Comparison of ENCODE assay signal across 12 cellular contexts in genomic region chr2:62099523-62100175, GRCh38.
DNase-seq lines count a peak whose midpoint lies in the region; ATAC-seq and TF ChIP-seq lines count a peak whose summit lies in the region.
"Had no signal": no experiment of that assay in that cellular context is flagged by ENCODE, and none has a peak within 500 bp of the region (broad histone marks: within the 10 kb centered on the region; RNA-seq: fewer than 3 reads in every experiment).

No MANE protein-coding gene starts in this region.

- no peak overlapping the region for H3K4me3 Mint-ChIP-seq in Caco-2 (ENCODE audit: unreplicated experiment)
- H3K4me3 Mint-ChIP-seq: activated CD8-positive, alpha-beta T cell treated with anti-CD3 and anti-CD28 coated beads for 36 hours; type B pancreatic cell had no signal

- H3K27me3 Mint-ChIP-seq in Caco-2 (ENCODE audit: insufficient read depth, unreplicated experiment): no peaks in the 10 kb centered on the region
- H3K27me3 Mint-ChIP-seq: activated CD8-positive, alpha-beta T cell treated with anti-CD3 and anti-CD28 coated beads for 36 hours; type B pancreatic cell had no signal

- TF ChIP-seq CTCF in Caco-2 (IDR thresholded peaks at IDR 0.05; ENCODE audit: insufficient read depth in 1 of 2, low read depth in 1 of 2, low read length in 1 of 2, severe bottlenecking in 1 of 2, unreplicated experiment in 1 of 2): no peak

- H3K9me3 Mint-ChIP-seq in Caco-2 (ENCODE audit: unreplicated experiment): no peaks in the 10 kb centered on the region
- H3K9me3 Mint-ChIP-seq: activated CD8-positive, alpha-beta T cell treated with anti-CD3 and anti-CD28 coated beads for 36 hours had no signal

- no peaks in the 10 kb centered on the region for H3K36me3 Mint-ChIP-seq in Caco-2 (ENCODE audit: insufficient read depth, unreplicated experiment)

- intact Hi-C loops in Caco-2 (cut with micrococcal nuclease; ENCODE audit: unreplicated experiment): no loop called here

- no peak for DNase-seq in Caco-2
- DNase-seq in GM19238 (ENCODE audit: insufficient read length, low spot score): peak; percentile 27
- no peak for DNase-seq in DMS153 treated with DMSO at 0.1 percent for 48 hours (lab: John Stamatoyannopoulos, UW; ENCODE audit: unreplicated experiment)
- no peak for DNase-seq in OCI-M2 (lab: John Stamatoyannopoulos, UW; ENCODE audit: unreplicated experiment)
- no peak for DNase-seq in SKM-1 treated with dmso at 0.1 percent for 144 hours (lab: John Stamatoyannopoulos, UW; ENCODE audit: unreplicated experiment)
- no peak for DNase-seq in glomerular visceral epithelial cell (ENCODE audit: extremely low spot score)
- DNase-seq: ACHN; activated CD8-positive, alpha-beta T cell treated with anti-CD3 and anti-CD28 coated beads for 36 hours had no signal

- H3K9me3 ChIP-seq in Caco-2: no peaks in the 10 kb centered on the region

- POLR2A ChIA-PET in Caco-2 (lab: Charles Lee): interaction anchor here (0.6 kb wide), 1 partner anchor 149 kb away, joined by 3 read pairs; no protein-coding TSS in a partner anchor

- ATAC-seq in HG02798 (IDR thresholded peaks at IDR 0.05; ENCODE audit: poor library complexity, unreplicated experiment) (peak; percentile 88), HG03575 (IDR thresholded peaks at IDR 0.05; ENCODE audit: extremely low read depth, insufficient number of reproducible peaks, low FRiP score, unreplicated experiment) (peak; percentile 84)
- ATAC-seq: activated CD8-positive, alpha-beta T cell treated with anti-CD3 and anti-CD28 coated beads for 36 hours; Panc1 had no signal

- no peaks in the 10 kb centered on the region for H3K36me3 ChIP-seq in Caco-2 (ENCODE audit: control insufficient read depth, insufficient read depth, low read length)

- H3K4me1 ChIP-seq in Caco-2: no peaks in the 10 kb centered on the region; the same call in 1 of the 2 replicates

- CTCF ChIA-PET in Caco-2 (lab: Charles Lee): no interaction called here

- H3K4me1 Mint-ChIP-seq in Caco-2 (ENCODE audit: low read depth, unreplicated experiment): peaks cover 14% of the 10 kb centered on the region

- no TSS peak for BruUV-seq in Caco-2 (replicated peaks; lab: Mats Ljungman, UMichigan)

- peak overlapping the region; percentile 18 for H3K27ac Mint-ChIP-seq in Caco-2 (ENCODE audit: unreplicated experiment)
- H3K27ac Mint-ChIP-seq: activated CD8-positive, alpha-beta T cell treated with anti-CD3 and anti-CD28 coated beads for 36 hours; type B pancreatic cell had no signal

- no peak overlapping the region for H3K4me3 ChIP-seq in Caco-2 (ENCODE audit: low read depth, low read length)

- no peaks in the 10 kb centered on the region for H3K27me3 ChIP-seq in Caco-2 (replicated peaks; ENCODE audit: control insufficient read depth, insufficient read depth, low read length)
